Comparison of ENCODE assay signal across 1 cellular context in the genomic region with DNA sequence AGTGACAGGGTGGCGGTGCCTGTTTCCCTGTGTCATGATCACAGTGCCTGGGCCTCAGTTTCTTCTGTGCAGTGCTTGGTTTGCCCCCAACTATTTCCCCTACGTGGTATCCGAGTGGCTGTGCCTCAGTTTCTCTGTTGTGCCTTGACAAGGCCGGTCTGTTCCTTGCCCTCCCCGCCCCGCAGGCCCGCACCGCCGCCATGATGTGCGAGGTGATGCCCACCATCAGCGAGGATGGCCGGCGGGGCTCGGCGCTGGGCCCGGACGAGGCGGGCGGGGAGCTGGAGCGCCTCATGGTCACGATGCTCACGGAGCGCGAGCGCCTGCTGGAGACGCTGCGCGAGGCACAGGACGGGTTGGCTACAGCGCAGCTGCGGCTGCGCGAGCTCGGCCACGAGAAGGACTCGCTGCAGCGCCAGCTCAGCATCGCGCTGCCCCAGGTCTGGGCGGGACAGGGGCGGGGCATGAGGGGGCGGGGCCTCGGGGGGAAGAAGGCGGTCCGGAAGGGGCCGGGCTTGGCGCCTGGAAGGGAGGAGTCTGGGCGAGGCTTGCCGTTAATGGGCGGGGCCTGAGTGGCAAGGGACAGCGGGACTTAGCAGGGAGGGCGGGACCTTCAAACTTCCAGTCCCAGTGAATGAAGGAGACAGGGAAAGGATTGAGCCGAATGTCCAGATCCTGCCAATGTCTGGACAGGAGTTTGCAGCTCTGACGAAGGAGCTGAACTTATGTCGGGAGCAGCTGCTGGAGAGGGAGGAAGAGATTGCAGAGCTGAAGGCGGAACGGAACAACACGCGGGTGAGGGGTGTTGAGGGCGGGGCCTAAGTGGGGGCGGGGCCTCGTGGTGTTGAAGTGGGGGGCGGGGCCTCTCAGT.
A peak's percentile ranks its signal among the peaks of the same experiment; 100 is the strongest.
TF ChIP-seq lines count a peak whose summit lies in the region.

No MANE protein-coding gene starts in this region.

TF ChIP-seq in HepG2, 621 proteins besides CTCF, POLR2A, EP300 and RAD21 (continues in another document):
- TF ChIP-seq, protein P1, sequence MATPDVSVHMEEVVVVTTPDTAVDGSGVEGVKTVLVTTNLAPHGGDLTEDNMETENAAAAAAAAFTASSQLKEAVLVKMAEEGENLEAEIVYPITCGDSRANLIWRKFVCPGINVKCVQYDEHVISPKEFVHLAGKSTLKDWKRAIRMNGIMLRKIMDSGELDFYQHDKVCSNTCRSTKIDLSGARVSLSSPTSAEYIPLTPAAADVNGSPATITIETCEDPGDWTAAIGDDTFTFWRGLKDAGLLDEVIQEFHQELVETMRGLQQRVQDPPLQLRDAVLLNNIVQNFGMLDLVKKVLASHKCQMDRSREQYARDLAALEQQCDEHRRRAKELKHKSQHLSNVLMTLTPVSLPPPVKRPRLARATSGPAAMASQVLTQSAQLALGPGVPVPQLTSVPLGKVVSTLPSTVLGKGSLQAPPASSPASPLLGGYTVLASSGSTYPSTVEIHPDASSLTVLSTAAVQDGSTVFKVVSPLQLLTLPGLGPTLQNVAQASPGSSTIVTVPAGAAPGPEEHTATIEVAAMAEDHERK (CRISPR knock-in tag; IDR thresholded peaks at IDR 0.05; ENCODE audit: low read depth), result no peak
- TF ChIP-seq ARHGAP35 (CRISPR knock-in tag; IDR thresholded peaks at IDR 0.05; ENCODE audit: borderline replicate concordance) (peak; percentile 100), ZBTB40 (IDR thresholded peaks at IDR 0.05) (no peak), ZBTB40 (CRISPR knock-in tag; IDR thresholded peaks at IDR 0.05) (peak; percentile 96), ZNF629 (CRISPR knock-in tag; conservative IDR thresholded peaks at IDR 0.05) (peak; percentile 79), RFX3 (CRISPR knock-in tag; IDR thresholded peaks at IDR 0.05) (no peak), ZNF234 (CRISPR knock-in tag; conservative IDR thresholded peaks at IDR 0.05) (peak; percentile 93; the same call in 1 of the 2 replicates), HNRNPL (IDR thresholded peaks at IDR 0.05; ENCODE audit: low read depth, low read length) (no peak), ZBTB33 (CRISPR knock-in tag; IDR thresholded peaks at IDR 0.05) (peak; percentile 63), ZNF878 (CRISPR knock-in tag; IDR thresholded peaks at IDR 0.05) (peak; percentile 97), MAX (IDR thresholded peaks at IDR 0.05) (peak; percentile 100), MAFF (IDR thresholded peaks at IDR 0.05; ENCODE audit: low read depth, low read length) (no peak; the same call in 1 of the 2 replicates), TIGD3 (CRISPR knock-in tag; IDR thresholded peaks at IDR 0.05; ENCODE audit: borderline replicate concordance) (peak; percentile 91; the same call in 1 of the 2 replicates), DPF2 (CRISPR knock-in tag; IDR thresholded peaks at IDR 0.05; ENCODE audit: borderline replicate concordance, low read depth) (no peak), TOE1 (CRISPR knock-in tag; IDR thresholded peaks at IDR 0.05) (peak; percentile 91; the same call in 1 of the 2 replicates), ZNF562 (CRISPR knock-in tag; IDR thresholded peaks at IDR 0.05; ENCODE audit: borderline replicate concordance) (peak; percentile 98)
- TF ChIP-seq, protein P2, sequence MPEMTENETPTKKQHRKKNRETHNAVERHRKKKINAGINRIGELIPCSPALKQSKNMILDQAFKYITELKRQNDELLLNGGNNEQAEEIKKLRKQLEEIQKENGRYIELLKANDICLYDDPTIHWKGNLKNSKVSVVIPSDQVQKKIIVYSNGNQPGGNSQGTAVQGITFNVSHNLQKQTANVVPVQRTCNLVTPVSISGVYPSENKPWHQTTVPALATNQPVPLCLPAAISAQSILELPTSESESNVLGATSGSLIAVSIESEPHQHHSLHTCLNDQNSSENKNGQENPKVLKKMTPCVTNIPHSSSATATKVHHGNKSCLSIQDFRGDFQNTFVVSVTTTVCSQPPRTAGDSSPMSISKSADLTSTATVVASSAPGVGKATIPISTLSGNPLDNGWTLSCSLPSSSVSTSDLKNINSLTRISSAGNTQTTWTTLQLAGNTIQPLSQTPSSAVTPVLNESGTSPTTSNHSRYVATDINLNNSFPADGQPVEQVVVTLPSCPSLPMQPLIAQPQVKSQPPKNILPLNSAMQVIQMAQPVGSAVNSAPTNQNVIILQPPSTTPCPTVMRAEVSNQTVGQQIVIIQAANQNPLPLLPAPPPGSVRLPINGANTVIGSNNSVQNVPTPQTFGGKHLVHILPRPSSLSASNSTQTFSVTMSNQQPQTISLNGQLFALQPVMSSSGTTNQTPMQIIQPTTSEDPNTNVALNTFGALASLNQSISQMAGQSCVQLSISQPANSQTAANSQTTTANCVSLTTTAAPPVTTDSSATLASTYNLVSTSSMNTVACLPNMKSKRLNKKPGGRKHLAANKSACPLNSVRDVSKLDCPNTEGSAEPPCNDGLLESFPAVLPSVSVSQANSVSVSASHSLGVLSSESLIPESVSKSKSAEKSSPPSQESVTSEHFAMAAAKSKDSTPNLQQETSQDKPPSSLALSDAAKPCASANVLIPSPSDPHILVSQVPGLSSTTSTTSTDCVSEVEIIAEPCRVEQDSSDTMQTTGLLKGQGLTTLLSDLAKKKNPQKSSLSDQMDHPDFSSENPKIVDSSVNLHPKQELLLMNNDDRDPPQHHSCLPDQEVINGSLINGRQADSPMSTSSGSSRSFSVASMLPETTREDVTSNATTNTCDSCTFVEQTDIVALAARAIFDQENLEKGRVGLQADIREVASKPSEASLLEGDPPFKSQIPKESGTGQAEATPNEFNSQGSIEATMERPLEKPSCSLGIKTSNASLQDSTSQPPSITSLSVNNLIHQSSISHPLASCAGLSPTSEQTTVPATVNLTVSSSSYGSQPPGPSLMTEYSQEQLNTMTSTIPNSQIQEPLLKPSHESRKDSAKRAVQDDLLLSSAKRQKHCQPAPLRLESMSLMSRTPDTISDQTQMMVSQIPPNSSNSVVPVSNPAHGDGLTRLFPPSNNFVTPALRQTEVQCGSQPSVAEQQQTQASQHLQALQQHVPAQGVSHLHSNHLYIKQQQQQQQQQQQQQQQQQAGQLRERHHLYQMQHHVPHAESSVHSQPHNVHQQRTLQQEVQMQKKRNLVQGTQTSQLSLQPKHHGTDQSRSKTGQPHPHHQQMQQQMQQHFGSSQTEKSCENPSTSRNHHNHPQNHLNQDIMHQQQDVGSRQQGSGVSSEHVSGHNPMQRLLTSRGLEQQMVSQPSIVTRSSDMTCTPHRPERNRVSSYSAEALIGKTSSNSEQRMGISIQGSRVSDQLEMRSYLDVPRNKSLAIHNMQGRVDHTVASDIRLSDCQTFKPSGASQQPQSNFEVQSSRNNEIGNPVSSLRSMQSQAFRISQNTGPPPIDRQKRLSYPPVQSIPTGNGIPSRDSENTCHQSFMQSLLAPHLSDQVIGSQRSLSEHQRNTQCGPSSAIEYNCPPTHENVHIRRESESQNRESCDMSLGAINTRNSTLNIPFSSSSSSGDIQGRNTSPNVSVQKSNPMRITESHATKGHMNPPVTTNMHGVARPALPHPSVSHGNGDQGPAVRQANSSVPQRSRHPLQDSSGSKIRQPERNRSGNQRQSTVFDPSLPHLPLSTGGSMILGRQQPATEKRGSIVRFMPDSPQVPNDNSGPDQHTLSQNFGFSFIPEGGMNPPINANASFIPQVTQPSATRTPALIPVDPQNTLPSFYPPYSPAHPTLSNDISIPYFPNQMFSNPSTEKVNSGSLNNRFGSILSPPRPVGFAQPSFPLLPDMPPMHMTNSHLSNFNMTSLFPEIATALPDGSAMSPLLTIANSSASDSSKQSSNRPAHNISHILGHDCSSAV (CRISPR knock-in tag; IDR thresholded peaks at IDR 0.05; ENCODE audit: borderline replicate concordance), result peak; percentile 55; the same call in 1 of the 2 replicates
